ENCODE assay signal across 1 cellular context in the genomic region with DNA sequence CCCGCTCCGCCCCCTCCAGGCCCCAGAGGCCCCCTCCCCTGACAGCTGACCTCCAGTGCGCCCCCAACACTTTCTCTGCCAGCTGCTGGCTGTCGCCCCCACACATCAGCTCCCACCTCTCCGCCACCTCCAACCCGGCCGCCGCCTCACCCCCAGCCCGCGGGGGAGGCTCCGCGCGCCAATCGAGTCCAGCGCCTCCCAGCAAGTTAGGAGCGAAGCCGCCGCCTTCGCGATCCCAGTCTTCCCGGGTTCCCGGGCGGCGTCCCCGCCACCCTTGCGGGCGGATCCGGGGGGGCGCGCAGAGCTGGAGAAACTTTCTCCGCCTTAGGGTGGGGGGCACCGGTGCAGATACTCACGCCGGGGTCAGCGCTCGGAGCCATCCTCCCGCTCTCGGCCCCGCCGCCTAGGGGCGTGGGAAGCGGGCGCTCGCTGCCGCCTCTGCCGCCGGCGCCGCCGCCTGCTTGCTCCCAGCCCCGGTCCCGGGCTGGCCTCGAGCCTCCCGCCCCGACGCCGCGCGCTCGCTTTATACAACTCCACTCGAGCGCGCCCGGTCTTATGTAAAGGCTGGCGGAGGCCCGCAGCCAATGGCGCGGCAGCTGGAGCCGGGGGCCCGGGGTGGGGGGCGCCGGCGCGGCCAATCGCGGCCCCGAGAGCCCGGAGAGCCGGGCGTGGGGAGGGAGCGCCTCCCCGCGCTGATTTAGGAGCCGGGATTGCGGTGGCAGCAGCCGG.
TF ChIP-seq lines count a peak whose summit lies in the region.

A gene with protein sequence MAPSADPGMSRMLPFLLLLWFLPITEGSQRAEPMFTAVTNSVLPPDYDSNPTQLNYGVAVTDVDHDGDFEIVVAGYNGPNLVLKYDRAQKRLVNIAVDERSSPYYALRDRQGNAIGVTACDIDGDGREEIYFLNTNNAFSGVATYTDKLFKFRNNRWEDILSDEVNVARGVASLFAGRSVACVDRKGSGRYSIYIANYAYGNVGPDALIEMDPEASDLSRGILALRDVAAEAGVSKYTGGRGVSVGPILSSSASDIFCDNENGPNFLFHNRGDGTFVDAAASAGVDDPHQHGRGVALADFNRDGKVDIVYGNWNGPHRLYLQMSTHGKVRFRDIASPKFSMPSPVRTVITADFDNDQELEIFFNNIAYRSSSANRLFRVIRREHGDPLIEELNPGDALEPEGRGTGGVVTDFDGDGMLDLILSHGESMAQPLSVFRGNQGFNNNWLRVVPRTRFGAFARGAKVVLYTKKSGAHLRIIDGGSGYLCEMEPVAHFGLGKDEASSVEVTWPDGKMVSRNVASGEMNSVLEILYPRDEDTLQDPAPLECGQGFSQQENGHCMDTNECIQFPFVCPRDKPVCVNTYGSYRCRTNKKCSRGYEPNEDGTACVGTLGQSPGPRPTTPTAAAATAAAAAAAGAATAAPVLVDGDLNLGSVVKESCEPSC (minus strand): TSS at position 529 of the 729 bp plus-strand sequence. CDS start 149 bp downstream, at position 380.

TF ChIP-seq in HEK293, 187 proteins besides CTCF, POLR2A, EP300 and RAD21 (continued from another document):
- TF ChIP-seq, protein P1, sequence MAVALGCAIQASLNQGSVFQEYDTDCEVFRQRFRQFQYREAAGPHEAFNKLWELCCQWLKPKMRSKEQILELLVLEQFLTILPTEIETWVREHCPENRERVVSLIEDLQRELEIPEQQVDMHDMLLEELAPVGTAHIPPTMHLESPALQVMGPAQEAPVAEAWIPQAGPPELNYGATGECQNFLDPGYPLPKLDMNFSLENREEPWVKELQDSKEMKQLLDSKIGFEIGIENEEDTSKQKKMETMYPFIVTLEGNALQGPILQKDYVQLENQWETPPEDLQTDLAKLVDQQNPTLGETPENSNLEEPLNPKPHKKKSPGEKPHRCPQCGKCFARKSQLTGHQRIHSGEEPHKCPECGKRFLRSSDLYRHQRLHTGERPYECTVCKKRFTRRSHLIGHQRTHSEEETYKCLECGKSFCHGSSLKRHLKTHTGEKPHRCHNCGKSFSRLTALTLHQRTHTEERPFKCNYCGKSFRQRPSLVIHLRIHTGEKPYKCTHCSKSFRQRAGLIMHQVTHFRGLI (tag by site-specific recombination; IDR thresholded peaks at IDR 0.05): no peak
- no peak for TF ChIP-seq ZNF549 (tag by site-specific recombination; IDR thresholded peaks at IDR 0.05)
- peak; percentile 48 for TF ChIP-seq SP3 (tag by site-specific recombination; IDR thresholded peaks at IDR 0.05)
- TF ChIP-seq ZNF76 (tag by site-specific recombination; IDR thresholded peaks at IDR 0.05; ENCODE audit: borderline replicate concordance, low read depth): peak; percentile 58
- no peak for TF ChIP-seq ZBTB10 (tag by site-specific recombination; IDR thresholded peaks at IDR 0.05)
- peak; percentile 56; the same call in 1 of the 2 replicates for TF ChIP-seq KLF17 (tag by site-specific recombination; IDR thresholded peaks at IDR 0.05)
- TF ChIP-seq ZNF335 (tag by site-specific recombination; conservative IDR thresholded peaks at IDR 0.05): peak; percentile 93
- TF ChIP-seq, protein P2, sequence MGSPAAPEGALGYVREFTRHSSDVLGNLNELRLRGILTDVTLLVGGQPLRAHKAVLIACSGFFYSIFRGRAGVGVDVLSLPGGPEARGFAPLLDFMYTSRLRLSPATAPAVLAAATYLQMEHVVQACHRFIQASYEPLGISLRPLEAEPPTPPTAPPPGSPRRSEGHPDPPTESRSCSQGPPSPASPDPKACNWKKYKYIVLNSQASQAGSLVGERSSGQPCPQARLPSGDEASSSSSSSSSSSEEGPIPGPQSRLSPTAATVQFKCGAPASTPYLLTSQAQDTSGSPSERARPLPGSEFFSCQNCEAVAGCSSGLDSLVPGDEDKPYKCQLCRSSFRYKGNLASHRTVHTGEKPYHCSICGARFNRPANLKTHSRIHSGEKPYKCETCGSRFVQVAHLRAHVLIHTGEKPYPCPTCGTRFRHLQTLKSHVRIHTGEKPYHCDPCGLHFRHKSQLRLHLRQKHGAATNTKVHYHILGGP (tag by site-specific recombination; IDR thresholded peaks at IDR 0.05): no peak
- peak; percentile 94 for TF ChIP-seq ZBTB20 (tag by site-specific recombination; IDR thresholded peaks at IDR 0.05)
- TF ChIP-seq ZNF354C (tag by site-specific recombination; IDR thresholded peaks at IDR 0.05; ENCODE audit: borderline replicate concordance, low read depth): no peak
- TF ChIP-seq KLF9 (tag by site-specific recombination; IDR thresholded peaks at IDR 0.05; ENCODE audit: low read depth): 0 out of 2 replicates have a peak, but pooled peaks have one; percentile 20
- peak; percentile 84 for TF ChIP-seq ZNF660 (tag by site-specific recombination; IDR thresholded peaks at IDR 0.05)
- TF ChIP-seq GLIS1 (tag by site-specific recombination; IDR thresholded peaks at IDR 0.05): peak; percentile 54; the same call in 1 of the 2 replicates
- TF ChIP-seq ZNF146 (tag by site-specific recombination; IDR thresholded peaks at IDR 0.05): no peak
